1 cellular context compared by ENCODE assay signal in genomic region chr19:11288349-11288748, GRCh38.
TF ChIP-seq lines count a peak whose summit lies in the region.

No MANE protein-coding gene starts in this region.

TF ChIP-seq in HepG2, 621 proteins besides CTCF, POLR2A, EP300 and RAD21:
- no peak for TF ChIP-seq ZNF543 (CRISPR knock-in tag; IDR thresholded peaks at IDR 0.05)
- peak; percentile 44 for TF ChIP-seq STAG1 (CRISPR knock-in tag; IDR thresholded peaks at IDR 0.05)
- peak; percentile 13; the same call in 1 of the 2 replicates for TF ChIP-seq SMC3 (IDR thresholded peaks at IDR 0.05; ENCODE audit: low read length)
TF ChIP-seq in HepG2: peak in this region for 2.
